ENCODE assay signal across 28 cellular contexts in the genomic region with DNA sequence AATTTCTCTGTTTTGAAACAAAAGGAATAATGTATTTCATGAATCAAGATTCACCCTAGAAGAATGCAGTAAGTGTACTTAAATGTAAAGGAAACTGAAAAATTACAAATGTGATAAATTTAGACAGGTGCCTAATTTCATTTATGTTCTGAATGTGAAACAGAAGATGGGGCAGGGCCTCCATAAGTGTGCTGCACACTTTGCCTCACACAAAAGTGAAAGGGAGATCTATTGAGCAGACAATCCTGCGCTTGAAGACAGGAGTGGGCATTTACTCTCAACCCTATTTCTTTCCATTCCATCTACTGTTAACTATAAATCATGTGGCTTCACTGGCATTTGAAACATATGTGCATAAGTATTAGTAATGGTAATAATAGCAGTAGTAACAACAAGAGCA.
A peak's percentile ranks its signal among the peaks of the same experiment; 100 is the strongest.
DNase-seq lines count a peak whose midpoint lies in the region; ATAC-seq, FAIRE-seq and TF ChIP-seq lines count a peak whose summit lies in the region.
"Had no signal": no experiment of that assay in that cellular context is flagged by ENCODE, and none has a peak within 500 bp of the region (broad histone marks: within the 10 kb centered on the region; RNA-seq: fewer than 3 reads in every experiment).

No MANE protein-coding gene starts in this region.

- no peaks in the 10 kb centered on the region for H3K36me3 ChIP-seq in MM.1S (replicated peaks; ENCODE audit: insufficient read depth, low read length)
- H3K36me3 ChIP-seq: BLaER1 treated with 17β-estradiol and CSF1 and Interleukin-3, amounts not matched to agents 10 nM and 100 nM; colonic mucosa; pancreas; suprapubic skin; upper lobe of left lung had no signal

- no peak overlapping the region for H3K9ac ChIP-seq in MM.1S (ENCODE audit: low read length)
- H3K9ac ChIP-seq: BLaER1 treated with 17β-estradiol and CSF1 and Interleukin-3, amounts not matched to agents 10 nM and 100 nM had no signal

- H3K9me3 ChIP-seq in MM.1S (replicated peaks; ENCODE audit: insufficient read depth, low read length) = no peaks in the 10 kb centered on the region
- H3K9me3 ChIP-seq: BLaER1 treated with 17β-estradiol and CSF1 and Interleukin-3, amounts not matched to agents 10 nM and 100 nM; colonic mucosa; pancreas; suprapubic skin; upper lobe of left lung had no signal

- H3K27ac ChIP-seq in MM.1S (ENCODE audit: low read length) = no peak overlapping the region
- H3K27ac ChIP-seq: BLaER1 treated with 17β-estradiol and CSF1 and Interleukin-3, amounts not matched to agents 10 nM and 100 nM; colonic mucosa; pancreas; suprapubic skin; upper lobe of left lung had no signal

- no peak for FAIRE-seq in RCC 7860 (lab: Jason Lieb, UNC)
- FAIRE-seq: pancreas had no signal

- no peaks in the 10 kb centered on the region for H3K79me2 ChIP-seq in MM.1S (ENCODE audit: low read length)

- H3K4me1 ChIP-seq in MM.1S (ENCODE audit: low read length) = peaks cover 32% of the 10 kb centered on the region
- H3K4me1 ChIP-seq: colonic mucosa, pancreas, suprapubic skin, upper lobe of left lung had no signal

- DNase-seq in MM.1S (peak; percentile 62), epidermal melanocyte (ENCODE audit: insufficient read length, low spot score) (no peak), RCC 7860 (ENCODE audit: low spot score) (no peak)
- no peak for DNase-seq in activated CD4-positive, alpha-beta T cell treated with anti-CD3 and anti-CD28 coated beads, Interleukin-2, amount 50 U/mL, for 48 hours
- DNase-seq: activated B cell treated with CpG ODN at 0.5 μM for 24 hours; activated CD4-positive, alpha-beta T cell treated with anti-CD3 and anti-CD28 coated beads, Interleukin-2, amount 10 ng/mL, durations not matched to agents 7 days and 5 days; activated gamma-delta T cell; activated naive CD8-positive, alpha-beta T cell treated with anti-CD3 and anti-CD28 coated beads, Interleukin-2, amount 10 ng/mL, durations not matched to agents 7 days and 5 days; activated T-cell treated with anti-CD3 and anti-CD28 coated beads, Interleukin-2, amount 50 U/mL, for 24 hours; aorta; colonic mucosa; DMS153; effector CD8-positive, alpha-beta T cell; erythroblast; glutamatergic neuron; GOT3; islet precursor cell; left ventricle myocardium superior; NCI-H1048; NCI-H1694; pancreas; stimulated activated naive CD4-positive, alpha-beta T cell treated with Interleukin-2 at 50 U/mL for 16 hours; upper lobe of left lung had no signal

- TF ChIP-seq CTCF in MM.1S (IDR thresholded peaks at IDR 0.05; ENCODE audit: low read length) = no peak

- H2AFZ ChIP-seq in MM.1S (ENCODE audit: low read length) = no peak overlapping the region

- H4K20me1 ChIP-seq in MM.1S (ENCODE audit: insufficient read depth, low read length) = no peaks in the 10 kb centered on the region
- H4K20me1 ChIP-seq: BLaER1 treated with 17β-estradiol and CSF1 and Interleukin-3, amounts not matched to agents 10 nM and 100 nM had no signal

- no peaks in the 10 kb centered on the region for H3K27me3 ChIP-seq in MM.1S (replicated peaks; ENCODE audit: insufficient read depth, low read length)
- H3K27me3 ChIP-seq: BLaER1 treated with 17β-estradiol and CSF1 and Interleukin-3, amounts not matched to agents 10 nM and 100 nM; colonic mucosa; pancreas; suprapubic skin; upper lobe of left lung had no signal

- no peak overlapping the region; the same call in 1 of the 2 replicates for H3K4me3 ChIP-seq in MM.1S (ENCODE audit: low read length)
- H3K4me3 ChIP-seq: BLaER1 treated with 17β-estradiol and CSF1 and Interleukin-3, amounts not matched to agents 10 nM and 100 nM; colonic mucosa; pancreas; suprapubic skin; upper lobe of left lung had no signal

- no peaks in the 10 kb centered on the region for H3K9me2 ChIP-seq in MM.1S (replicated peaks; ENCODE audit: insufficient read depth, low read length)

- ATAC-seq in GM21381 (IDR thresholded peaks at IDR 0.05; ENCODE audit: unreplicated experiment) (peak; percentile 40), HG02642 (IDR thresholded peaks at IDR 0.05; ENCODE audit: poor library complexity, unreplicated experiment) (peak; percentile 56), HG03135 (IDR thresholded peaks at IDR 0.05; ENCODE audit: unreplicated experiment) (no peak)
- ATAC-seq: left ventricle myocardium superior, pancreas had no signal

- peak overlapping the region; percentile 43 for H3K4me2 ChIP-seq in MM.1S (ENCODE audit: low read depth, low read length)
- H3K4me2 ChIP-seq: BLaER1 treated with 17β-estradiol and CSF1 and Interleukin-3, amounts not matched to agents 10 nM and 100 nM had no signal

- H3F3A ChIP-seq in MM.1S (ENCODE audit: insufficient read depth, low read length) = peaks cover 10% of the 10 kb centered on the region
